Comparison of ENCODE assay signal across 10 cellular contexts in genomic region chr14:101077511-101078074, GRCh38.
DNase-seq lines count a peak whose midpoint lies in the region; ATAC-seq and TF ChIP-seq lines count a peak whose summit lies in the region.
"Had no signal": no experiment of that assay in that cellular context is flagged by ENCODE, and none has a peak within 500 bp of the region (broad histone marks: within the 10 kb centered on the region; RNA-seq: fewer than 3 reads in every experiment).

No MANE protein-coding gene starts in this region.

- H3K4me1 Mint-ChIP-seq in stimulated activated naive CD8-positive, alpha-beta T cell treated with anti-CD3 and anti-CD28 coated beads, Interleukin-15, amount 100 ng/mL, for 72 hours = peaks cover 19% of the 10 kb centered on the region

- no peak overlapping the region for H3K9ac ChIP-seq in adipocyte (ENCODE audit: low read length)

- peak; percentile 53 for ATAC-seq in stimulated activated naive CD8-positive, alpha-beta T cell treated with anti-CD3 and anti-CD28 coated beads, Interleukin-15, amount 100 ng/mL, for 72 hours
- ATAC-seq in GM21576 (IDR thresholded peaks at IDR 0.05; ENCODE audit: unreplicated experiment) = no peak

- H3K4me3 ChIP-seq in adipocyte (ENCODE audit: low read length) = no peak overlapping the region

- peaks cover 6% of the 10 kb centered on the region for H3K9me3 ChIP-seq in adipocyte (ENCODE audit: control insufficient read depth, low read length)

- in situ Hi-C loops in GM13976 (cut with MboI; ENCODE audit: low sequenced_read_pairs, unreplicated experiment) = no loop called here

- peaks cover 4% of the 10 kb centered on the region for H3K4me1 ChIP-seq in adipocyte (ENCODE audit: control insufficient read depth, insufficient read depth, low read length)

- TF ChIP-seq CTCF in GM13976 (IDR thresholded peaks at IDR 0.05; ENCODE audit: borderline replicate concordance, control extremely low read depth, extremely low read depth, insufficient read depth, missing control alignments) = no peak

- H3K9me3 Mint-ChIP-seq in stimulated activated naive CD8-positive, alpha-beta T cell treated with anti-CD3 and anti-CD28 coated beads, Interleukin-15, amount 100 ng/mL, for 72 hours = no peaks in the 10 kb centered on the region

- no peak overlapping the region for H3K27ac Mint-ChIP-seq in stimulated activated naive CD8-positive, alpha-beta T cell treated with anti-CD3 and anti-CD28 coated beads, Interleukin-15, amount 100 ng/mL, for 72 hours

- DNase-seq in NCI-H82 (lab: John Stamatoyannopoulos, UW) (peak; percentile 6), NCI-H82 treated with DMSO at 0.1 percent for 48 hours (lab: John Stamatoyannopoulos, UW; ENCODE audit: unreplicated experiment) (no peak), adipocyte (ENCODE audit: low read depth) (peak; percentile 53), iris pigment epithelial cell (ENCODE audit: low read depth) (peak; percentile 57), GM19240 (ENCODE audit: insufficient read length, low spot score) (no peak), GM13976 (ENCODE audit: low spot score) (no peak)
- DNase-seq in stimulated activated naive CD8-positive, alpha-beta T cell treated with anti-CD3 and anti-CD28 coated beads, Interleukin-15, amount 100 ng/mL, for 72 hours = no peak
- DNase-seq: AML-193, erythroblast had no signal

- no peaks in the 10 kb centered on the region for H3K36me3 ChIP-seq in adipocyte (ENCODE audit: control insufficient read depth, insufficient read depth, low read length, severe bottlenecking)

- H3K27me3 ChIP-seq in adipocyte (replicated peaks; ENCODE audit: control insufficient read depth, insufficient read depth, low read length) = peaks cover 45% of the 10 kb centered on the region

- H3K4me3 Mint-ChIP-seq in stimulated activated naive CD8-positive, alpha-beta T cell treated with anti-CD3 and anti-CD28 coated beads, Interleukin-15, amount 100 ng/mL, for 72 hours = peak overlapping the region in 1 of 2 donors; percentile 5

- peaks cover 74% of the 10 kb centered on the region for H3K27me3 Mint-ChIP-seq in stimulated activated naive CD8-positive, alpha-beta T cell treated with anti-CD3 and anti-CD28 coated beads, Interleukin-15, amount 100 ng/mL, for 72 hours

Comparison
In these comparisons a context has a peak if more than half of its experiments do, and no peak if none do; other contexts are left out.
1. DNase-seq: peak in NCI-H82 (single experiment), adipocyte (single experiment) and iris pigment epithelial cell (single experiment); none in NCI-H82 treated with DMSO at 0.1 percent for 48 hours (single experiment), stimulated activated naive CD8-positive, alpha-beta T cell treated with anti-CD3 and anti-CD28 coated beads, Interleukin-15, amount 100 ng/mL, for 72 hours (0 of 2), GM19240 (single experiment) and GM13976 (single experiment).